In genomic region chr15:82923744-82924143, GRCh38 we compare ENCODE assay signal across 21 cellular contexts. TPM values are rescaled to one million over a fixed set of nuclear protein-coding genes. Genes with fewer than 3 reads are reported as not detected.
A peak's percentile ranks its signal among the peaks of the same experiment; 100 is the strongest.
DNase-seq lines count a peak whose midpoint lies in the region; ATAC-seq and TF ChIP-seq lines count a peak whose summit lies in the region.
"Had no signal": no experiment of that assay in that cellular context is flagged by ENCODE, and none has a peak within 500 bp of the region (broad histone marks: within the 10 kb centered on the region; RNA-seq: fewer than 3 reads in every experiment).

No MANE protein-coding gene starts in this region.

- H2BK5ac ChIP-seq in mesendoderm (ENCODE audit: low read length) (no peak overlapping the region), trophoblast cell (ENCODE audit: low read depth, low read length, poor library complexity) (no peak overlapping the region)

- no peaks in the 10 kb centered on the region for H3K9me3 Mint-ChIP-seq in stimulated activated naive B cell treated with anti-CD40 and anti-IgM and Interleukin-4, amounts not matched to agents 10 μg/mL and 1 μg/mL and 100 μg/mL, for 72 hours
- H3K9me3 Mint-ChIP-seq: CD4-positive, CD25-positive, alpha-beta regulatory T cell; CD8-positive, alpha-beta T cell; GM23338; HFFc6 had no signal

- no peak for TF ChIP-seq POLR2A in gastrocnemius medialis (IDR thresholded peaks at IDR 0.05)

- H3K79me1 ChIP-seq in mesendoderm (ENCODE audit: low read length) = no peaks in the 10 kb centered on the region
- no peaks in the 10 kb centered on the region for H3K79me1 ChIP-seq in trophoblast cell (ENCODE audit: low read length)

- no peak overlapping the region for H4K12ac ChIP-seq in trophoblast cell (ENCODE audit: low read depth, low read length)

- intact Hi-C loops in gastrocnemius medialis (cut with DNase I; ENCODE audit: low total_unique reads) = no loop called here

- no peak overlapping the region for H2AFZ ChIP-seq in trophoblast cell (ENCODE audit: insufficient read depth, low read length, poor library complexity)
- H2AFZ ChIP-seq: GM23338 had no signal

- H4K5ac ChIP-seq in mesendoderm (ENCODE audit: low read length) = no peak overlapping the region

- no peaks in the 10 kb centered on the region for H3K27me3 Mint-ChIP-seq in stimulated activated naive B cell treated with anti-CD40 and anti-IgM and Interleukin-4, amounts not matched to agents 10 μg/mL and 1 μg/mL and 100 μg/mL, for 72 hours

- H3K79me2 ChIP-seq in mesendoderm (ENCODE audit: control insufficient read depth, insufficient read depth, low read length) = no peaks in the 10 kb centered on the region
- no peaks in the 10 kb centered on the region for H3K79me2 ChIP-seq in trophoblast cell (ENCODE audit: control insufficient read depth, insufficient read depth, low read length, poor library complexity)

- peaks cover 44 to 60% of the 10 kb centered on the region in 2 donors for H3K36me3 Mint-ChIP-seq in stimulated activated naive B cell treated with anti-CD40 and anti-IgM and Interleukin-4, amounts not matched to agents 10 μg/mL and 1 μg/mL and 100 μg/mL, for 72 hours
- H3K36me3 Mint-ChIP-seq: CD4-positive, CD25-positive, alpha-beta regulatory T cell; CD8-positive, alpha-beta T cell had no signal

- no peak overlapping the region for H2BK15ac ChIP-seq in mesendoderm (replicated peaks; ENCODE audit: low read depth)

- no peaks in the 10 kb centered on the region for H3K36me3 ChIP-seq in mesendoderm (ENCODE audit: control insufficient read depth, insufficient read depth, low read length)
- no peaks in the 10 kb centered on the region for H3K36me3 ChIP-seq in trophoblast cell (ENCODE audit: control insufficient read depth in 1 of 2, insufficient read depth in 2 of 2, low read length in 2 of 2)
- H3K36me3 ChIP-seq in gastrocnemius medialis = no peaks in the 10 kb centered on the region
- H3K36me3 ChIP-seq: BLaER1, HAP-1 had no signal

- H3K23ac ChIP-seq in mesendoderm (ENCODE audit: low read length) (peak overlapping the region; percentile 87), trophoblast cell (ENCODE audit: low read length) (peak overlapping the region; percentile 37)

- H2BK120ac ChIP-seq in mesendoderm (ENCODE audit: low read depth, low read length) = no peak overlapping the region
- no peak overlapping the region for H2BK120ac ChIP-seq in trophoblast cell (ENCODE audit: insufficient read depth, low read length, poor library complexity)

- no CpG with 5 or more reads among the region's 7 CpGs for WGBS in mesendoderm (ENCODE audit: extremely low coverage, insufficient coverage, low lambda C conversion rate)
- WGBS in trophoblast cell (ENCODE audit: extremely low coverage, insufficient coverage, insufficient read length) = no CpG with 5 or more reads among the region's 7 CpGs

- H3K4ac ChIP-seq in mesendoderm (ENCODE audit: low read depth, low read length) (no peak overlapping the region), trophoblast cell (ENCODE audit: low read depth, low read length) (no peak overlapping the region)

- H4K8ac ChIP-seq in mesendoderm (ENCODE audit: low read depth, low read length) (no peak overlapping the region), trophoblast cell (ENCODE audit: low read depth, low read length) (no peak overlapping the region)

- H3K4me2 ChIP-seq in mesendoderm (ENCODE audit: low read length) (no peak overlapping the region), trophoblast cell (ENCODE audit: low read length) (no peak overlapping the region)
- H3K4me2 ChIP-seq: BLaER1, GM23338 had no signal

- no peak overlapping the region for H3K4me3 ChIP-seq in mesendoderm (ENCODE audit: low read length)
- H3K4me3 ChIP-seq in trophoblast cell (ENCODE audit: low read depth, low read length) = no peak overlapping the region
- no peak overlapping the region for H3K4me3 ChIP-seq in gastrocnemius medialis
- no peak overlapping the region for H3K4me3 ChIP-seq in foreskin fibroblast (ENCODE audit: low read depth in 1 of 2, low read length in 2 of 2)
- H3K4me3 ChIP-seq: BLaER1, GM12878, GM23338, HAP-1 had no signal

- H2AK5ac ChIP-seq in mesendoderm (ENCODE audit: low read length) (no peak overlapping the region), trophoblast cell (ENCODE audit: low read length) (no peak overlapping the region)

- H3K18ac ChIP-seq in mesendoderm (ENCODE audit: low read length) (no peak overlapping the region), trophoblast cell (ENCODE audit: low read length) (no peak overlapping the region)

- TF ChIP-seq CTCF in VCaP (conservative IDR thresholded peaks at IDR 0.05) (no peak), gastrocnemius medialis (IDR thresholded peaks at IDR 0.05 in 4 of 5, conservative IDR thresholded peaks at IDR 0.05 in 1 of 5) (no peak), foreskin fibroblast (IDR thresholded peaks at IDR 0.05; ENCODE audit: low read depth, low read length) (no peak)

- H3K27me3 ChIP-seq in mesendoderm (ENCODE audit: insufficient read depth, low read length, poor library complexity) (no peaks in the 10 kb centered on the region), trophoblast cell (ENCODE audit: insufficient read depth, low read length) (no peaks in the 10 kb centered on the region), gastrocnemius medialis (no peaks in the 10 kb centered on the region)
- H3K27me3 ChIP-seq: BLaER1 had no signal

- H3K9me3 ChIP-seq in trophoblast cell (ENCODE audit: insufficient read depth, low read depth, low read length) (peaks cover 2% of the 10 kb centered on the region), gastrocnemius medialis (no peaks in the 10 kb centered on the region)
- H3K9me3 ChIP-seq: BLaER1, Caco-2, HAP-1 had no signal

- no peak overlapping the region for H4K91ac ChIP-seq in trophoblast cell (ENCODE audit: low read depth, low read length)

- H3K4me3 Mint-ChIP-seq in stimulated activated naive B cell treated with anti-CD40 and anti-IgM and Interleukin-4, amounts not matched to agents 10 μg/mL and 1 μg/mL and 100 μg/mL, for 72 hours = no peak overlapping the region
- H3K4me3 Mint-ChIP-seq: B cell; CD4-positive, CD25-positive, alpha-beta regulatory T cell; CD8-positive, alpha-beta T cell; GM23338; HFFc6 had no signal

- H3K9ac ChIP-seq in mesendoderm (ENCODE audit: low read length) = no peak overlapping the region
- H3K9ac ChIP-seq in trophoblast cell (ENCODE audit: low read length) = no peak overlapping the region
- H3K9ac ChIP-seq: BLaER1 had no signal

- no peak overlapping the region for H3K56ac ChIP-seq in mesendoderm (ENCODE audit: low read length)

- H3K4me1 Mint-ChIP-seq in stimulated activated naive B cell treated with anti-CD40 and anti-IgM and Interleukin-4, amounts not matched to agents 10 μg/mL and 1 μg/mL and 100 μg/mL, for 72 hours = peaks cover 17 to 27% of the 10 kb centered on the region in 2 donors
- H3K4me1 Mint-ChIP-seq: B cell; CD4-positive, CD25-positive, alpha-beta regulatory T cell; GM23338 had no signal

- peak overlapping the region; percentile 100; the same call in 1 of the 2 replicates for H3K27ac ChIP-seq in VCaP
- no peak overlapping the region for H3K27ac ChIP-seq in mesendoderm (ENCODE audit: low read depth, low read length)
- H3K27ac ChIP-seq in trophoblast cell (ENCODE audit: low read depth, low read length) = no peak overlapping the region
- H3K27ac ChIP-seq in gastrocnemius medialis = peak overlapping the region; percentile 2 to 94 (median 71)
- H3K27ac ChIP-seq: 22Rv1, BLaER1, C4-2B had no signal

- in situ Hi-C loops in gastrocnemius medialis (cut with MboI; ENCODE audit: low sequenced_read_pairs in 4 of 4) = no loop called here

- H3K14ac ChIP-seq in trophoblast cell (ENCODE audit: low read length) = no peak overlapping the region

- no peak overlapping the region for H3K27ac Mint-ChIP-seq in stimulated activated naive B cell treated with anti-CD40 and anti-IgM and Interleukin-4, amounts not matched to agents 10 μg/mL and 1 μg/mL and 100 μg/mL, for 72 hours
- H3K27ac Mint-ChIP-seq: B cell; CD4-positive, CD25-positive, alpha-beta regulatory T cell; CD8-positive, alpha-beta T cell; GM23338; HFFc6 had no signal

- no peak for DNase-seq in mesendoderm
- DNase-seq in trophoblast cell = no peak
- DNase-seq in gastrocnemius medialis = no peak
- no peak for DNase-seq in stimulated activated naive B cell treated with anti-CD40 and anti-IgM and Interleukin-4, amounts not matched to agents 10 μg/mL and 1 μg/mL and 100 μg/mL, for 72 hours
- DNase-seq in foreskin fibroblast = no peak
- DNase-seq in kidney glomerular epithelial cell (lab: John Stamatoyannopoulos, UW) = no peak
- DNase-seq in activated CD4-positive, alpha-beta T cell treated with anti-CD3 and anti-CD28 coated beads, Interleukin-2, amount 50 U/mL, for 1 hour = no peak
- DNase-seq: Caco-2; CD4-positive, CD25-positive, alpha-beta regulatory T cell; CD8-positive, alpha-beta T cell; DMS153; DND-41; HFFc6 had no signal

- no peaks in the 10 kb centered on the region for H3K4me1 ChIP-seq in mesendoderm (ENCODE audit: control insufficient read depth, low read depth, low read length)
- no peaks in the 10 kb centered on the region for H3K4me1 ChIP-seq in trophoblast cell (ENCODE audit: control insufficient read depth in 1 of 2, insufficient read depth in 2 of 2, low read length in 2 of 2)
- H3K4me1 ChIP-seq in gastrocnemius medialis = peaks cover 33 to 54% of the 10 kb centered on the region in 2 donors
- H3K4me1 ChIP-seq: BLaER1, Caco-2 had no signal

- peak in 1 of 2 donors; percentile 18 for ATAC-seq in gastrocnemius medialis
- ATAC-seq in stimulated activated naive B cell treated with anti-CD40 and anti-IgM and Interleukin-4, amounts not matched to agents 10 μg/mL and 1 μg/mL and 100 μg/mL, for 72 hours (replicated peaks) = no peak
- ATAC-seq: CD8-positive, alpha-beta T cell; GM12878; GM23338 had no signal

- no peak overlapping the region for H2BK12ac ChIP-seq in trophoblast cell (ENCODE audit: low read length)

RNA-seq across cellular contexts. Expression of gene HOMER2, which starts 28.8 kb away (rescaled TPM):
- polyA plus RNA-seq in mesendoderm (2013, experiment 1 of 2) = 9.4 TPM
- polyA plus RNA-seq in mesendoderm (2013, experiment 2 of 2) = 10.7 TPM
- polyA plus RNA-seq in trophoblast cell (2013) = 2.4 and 3.3 TPM in 2 replicates
- 100 to 1,000 TPM in 2 of 4 donors, 10 to 100 TPM in 2; 51.6 to 132 (median 94.5) TPM for total RNA-seq in gastrocnemius medialis

Comparison
In these comparisons a context has a peak if more than half of its experiments do, and no peak if none do; other contexts are left out.
1. H3K27ac ChIP-seq: peak in VCaP (single experiment) and gastrocnemius medialis (4 of 4); none in mesendoderm (single experiment) and trophoblast cell (single experiment).